In the genomic region with DNA sequence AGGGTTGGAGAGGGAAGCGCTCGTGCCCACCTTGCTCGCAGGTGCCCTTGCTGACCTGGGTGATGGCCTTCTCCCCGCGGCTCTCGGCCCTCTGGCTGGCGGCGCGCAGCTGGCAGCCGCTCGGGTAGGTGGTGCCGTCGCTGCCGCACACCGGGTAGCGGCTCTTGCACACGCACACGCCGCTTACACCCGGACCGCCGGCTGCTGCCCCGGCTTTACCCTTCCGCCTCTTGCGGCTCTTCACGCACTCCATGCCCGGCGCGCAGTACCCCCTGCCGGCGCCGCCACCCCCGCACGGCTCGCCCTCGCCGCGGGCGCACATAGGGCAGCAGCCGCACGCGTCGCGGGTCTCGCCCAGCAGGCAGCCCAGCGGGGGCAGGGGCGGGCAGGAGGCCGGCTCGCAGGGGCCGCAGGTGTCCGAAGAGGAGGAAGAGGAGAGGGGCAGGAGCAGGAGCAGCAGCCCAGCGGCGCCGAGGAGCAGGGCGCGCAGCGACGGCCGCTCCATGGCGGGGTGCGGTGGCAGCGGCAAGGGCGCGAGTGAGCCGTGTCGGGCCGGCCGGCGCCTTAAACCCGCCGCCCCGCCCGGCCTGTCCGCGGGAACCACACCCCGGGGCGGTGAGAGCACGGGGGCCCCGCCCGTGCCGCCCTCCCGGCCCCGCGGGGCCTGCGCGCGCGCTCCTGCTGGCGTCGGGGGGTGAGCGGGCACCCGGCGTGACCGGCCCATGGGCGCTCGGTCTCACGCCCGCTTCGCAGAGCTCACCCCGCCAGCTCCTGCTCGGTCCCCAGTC, we compare ENCODE assay signal across 2 cellular contexts.
TF ChIP-seq lines count a peak whose summit lies in the region.

A gene with protein sequence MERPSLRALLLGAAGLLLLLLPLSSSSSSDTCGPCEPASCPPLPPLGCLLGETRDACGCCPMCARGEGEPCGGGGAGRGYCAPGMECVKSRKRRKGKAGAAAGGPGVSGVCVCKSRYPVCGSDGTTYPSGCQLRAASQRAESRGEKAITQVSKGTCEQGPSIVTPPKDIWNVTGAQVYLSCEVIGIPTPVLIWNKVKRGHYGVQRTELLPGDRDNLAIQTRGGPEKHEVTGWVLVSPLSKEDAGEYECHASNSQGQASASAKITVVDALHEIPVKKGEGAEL (minus strand): TSS at position 539 of the 788 bp plus-strand sequence. CDS start 34 bp downstream, at position 505.

TF ChIP-seq in SK-N-SH, 30 proteins besides CTCF, POLR2A, EP300 and RAD21 (continued from another document):
- TF ChIP-seq ELF1 (IDR thresholded peaks at IDR 0.05) = no peak
- TF ChIP-seq GABPA (IDR thresholded peaks at IDR 0.05; ENCODE audit: low read depth) = no peak
- no peak for TF ChIP-seq YY1 (IDR thresholded peaks at IDR 0.05; ENCODE audit: low read depth)
- TF ChIP-seq JUND (IDR thresholded peaks at IDR 0.05) = no peak
- TF ChIP-seq SIN3A (IDR thresholded peaks at IDR 0.05; ENCODE audit: borderline replicate concordance, low read depth, low read length) = no peak
- TF ChIP-seq CHD2 (IDR thresholded peaks at IDR 0.05; ENCODE audit: low read length, partially characterized antibody) = no peak
- no peak for TF ChIP-seq GATA2 (CRISPR knock-in tag; IDR thresholded peaks at IDR 0.05)
- TF ChIP-seq, protein P1, sequence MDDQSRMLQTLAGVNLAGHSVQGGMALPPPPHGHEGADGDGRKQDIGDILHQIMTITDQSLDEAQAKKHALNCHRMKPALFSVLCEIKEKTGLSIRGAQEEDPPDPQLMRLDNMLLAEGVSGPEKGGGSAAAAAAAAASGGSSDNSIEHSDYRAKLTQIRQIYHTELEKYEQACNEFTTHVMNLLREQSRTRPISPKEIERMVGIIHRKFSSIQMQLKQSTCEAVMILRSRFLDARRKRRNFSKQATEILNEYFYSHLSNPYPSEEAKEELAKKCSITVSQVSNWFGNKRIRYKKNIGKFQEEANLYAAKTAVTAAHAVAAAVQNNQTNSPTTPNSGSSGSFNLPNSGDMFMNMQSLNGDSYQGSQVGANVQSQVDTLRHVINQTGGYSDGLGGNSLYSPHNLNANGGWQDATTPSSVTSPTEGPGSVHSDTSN (IDR thresholded peaks at IDR 0.05) = no peak
TF ChIP-seq in SK-N-SH: peak in this region for 0.

TF ChIP-seq in SK-N-SH treated with all-trans-retinoic acid at 6 μM for 48 hours, 23 proteins besides CTCF, POLR2A, EP300 and RAD21 (continued from another document):
- TF ChIP-seq, protein P2, sequence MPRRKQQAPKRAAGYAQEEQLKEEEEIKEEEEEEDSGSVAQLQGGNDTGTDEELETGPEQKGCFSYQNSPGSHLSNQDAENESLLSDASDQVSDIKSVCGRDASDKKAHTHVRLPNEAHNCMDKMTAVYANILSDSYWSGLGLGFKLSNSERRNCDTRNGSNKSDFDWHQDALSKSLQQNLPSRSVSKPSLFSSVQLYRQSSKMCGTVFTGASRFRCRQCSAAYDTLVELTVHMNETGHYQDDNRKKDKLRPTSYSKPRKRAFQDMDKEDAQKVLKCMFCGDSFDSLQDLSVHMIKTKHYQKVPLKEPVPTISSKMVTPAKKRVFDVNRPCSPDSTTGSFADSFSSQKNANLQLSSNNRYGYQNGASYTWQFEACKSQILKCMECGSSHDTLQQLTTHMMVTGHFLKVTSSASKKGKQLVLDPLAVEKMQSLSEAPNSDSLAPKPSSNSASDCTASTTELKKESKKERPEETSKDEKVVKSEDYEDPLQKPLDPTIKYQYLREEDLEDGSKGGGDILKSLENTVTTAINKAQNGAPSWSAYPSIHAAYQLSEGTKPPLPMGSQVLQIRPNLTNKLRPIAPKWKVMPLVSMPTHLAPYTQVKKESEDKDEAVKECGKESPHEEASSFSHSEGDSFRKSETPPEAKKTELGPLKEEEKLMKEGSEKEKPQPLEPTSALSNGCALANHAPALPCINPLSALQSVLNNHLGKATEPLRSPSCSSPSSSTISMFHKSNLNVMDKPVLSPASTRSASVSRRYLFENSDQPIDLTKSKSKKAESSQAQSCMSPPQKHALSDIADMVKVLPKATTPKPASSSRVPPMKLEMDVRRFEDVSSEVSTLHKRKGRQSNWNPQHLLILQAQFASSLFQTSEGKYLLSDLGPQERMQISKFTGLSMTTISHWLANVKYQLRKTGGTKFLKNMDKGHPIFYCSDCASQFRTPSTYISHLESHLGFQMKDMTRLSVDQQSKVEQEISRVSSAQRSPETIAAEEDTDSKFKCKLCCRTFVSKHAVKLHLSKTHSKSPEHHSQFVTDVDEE (CRISPR knock-in tag; IDR thresholded peaks at IDR 0.05) = no peak
- TF ChIP-seq RARB (CRISPR knock-in tag; IDR thresholded peaks at IDR 0.05) (no peak), ZNF70 (CRISPR knock-in tag; IDR thresholded peaks at IDR 0.05) (no peak), ZFP30 (CRISPR knock-in tag; IDR thresholded peaks at IDR 0.05) (no peak), TOX (CRISPR knock-in tag; IDR thresholded peaks at IDR 0.05; ENCODE audit: borderline replicate concordance) (no peak), ESRRG (CRISPR knock-in tag; IDR thresholded peaks at IDR 0.05) (no peak), SNAI2 (CRISPR knock-in tag; IDR thresholded peaks at IDR 0.05) (no peak), ZC3H10 (CRISPR knock-in tag; IDR thresholded peaks at IDR 0.05) (no peak), OSR1 (CRISPR knock-in tag; IDR thresholded peaks at IDR 0.05) (no peak), ARNTL (CRISPR knock-in tag; IDR thresholded peaks at IDR 0.05; ENCODE audit: borderline replicate concordance, low read depth) (no peak), TCF4 (CRISPR knock-in tag; IDR thresholded peaks at IDR 0.05; ENCODE audit: borderline replicate concordance) (no peak), GLIS3 (CRISPR knock-in tag; IDR thresholded peaks at IDR 0.05) (no peak), ISL1 (CRISPR knock-in tag; IDR thresholded peaks at IDR 0.05) (no peak), ZNF8 (CRISPR knock-in tag; IDR thresholded peaks at IDR 0.05) (no peak), BACH2 (CRISPR knock-in tag; IDR thresholded peaks at IDR 0.05; ENCODE audit: borderline replicate concordance) (no peak)
- TF ChIP-seq, protein P3, sequence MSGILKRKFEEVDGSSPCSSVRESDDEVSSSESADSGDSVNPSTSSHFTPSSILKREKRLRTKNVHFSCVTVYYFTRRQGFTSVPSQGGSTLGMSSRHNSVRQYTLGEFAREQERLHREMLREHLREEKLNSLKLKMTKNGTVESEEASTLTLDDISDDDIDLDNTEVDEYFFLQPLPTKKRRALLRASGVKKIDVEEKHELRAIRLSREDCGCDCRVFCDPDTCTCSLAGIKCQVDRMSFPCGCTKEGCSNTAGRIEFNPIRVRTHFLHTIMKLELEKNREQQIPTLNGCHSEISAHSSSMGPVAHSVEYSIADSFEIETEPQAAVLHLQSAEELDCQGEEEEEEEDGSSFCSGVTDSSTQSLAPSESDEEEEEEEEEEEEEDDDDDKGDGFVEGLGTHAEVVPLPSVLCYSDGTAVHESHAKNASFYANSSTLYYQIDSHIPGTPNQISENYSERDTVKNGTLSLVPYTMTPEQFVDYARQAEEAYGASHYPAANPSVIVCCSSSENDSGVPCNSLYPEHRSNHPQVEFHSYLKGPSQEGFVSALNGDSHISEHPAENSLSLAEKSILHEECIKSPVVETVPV (CRISPR knock-in tag; IDR thresholded peaks at IDR 0.05) = no peak
- TF ChIP-seq, protein P4, sequence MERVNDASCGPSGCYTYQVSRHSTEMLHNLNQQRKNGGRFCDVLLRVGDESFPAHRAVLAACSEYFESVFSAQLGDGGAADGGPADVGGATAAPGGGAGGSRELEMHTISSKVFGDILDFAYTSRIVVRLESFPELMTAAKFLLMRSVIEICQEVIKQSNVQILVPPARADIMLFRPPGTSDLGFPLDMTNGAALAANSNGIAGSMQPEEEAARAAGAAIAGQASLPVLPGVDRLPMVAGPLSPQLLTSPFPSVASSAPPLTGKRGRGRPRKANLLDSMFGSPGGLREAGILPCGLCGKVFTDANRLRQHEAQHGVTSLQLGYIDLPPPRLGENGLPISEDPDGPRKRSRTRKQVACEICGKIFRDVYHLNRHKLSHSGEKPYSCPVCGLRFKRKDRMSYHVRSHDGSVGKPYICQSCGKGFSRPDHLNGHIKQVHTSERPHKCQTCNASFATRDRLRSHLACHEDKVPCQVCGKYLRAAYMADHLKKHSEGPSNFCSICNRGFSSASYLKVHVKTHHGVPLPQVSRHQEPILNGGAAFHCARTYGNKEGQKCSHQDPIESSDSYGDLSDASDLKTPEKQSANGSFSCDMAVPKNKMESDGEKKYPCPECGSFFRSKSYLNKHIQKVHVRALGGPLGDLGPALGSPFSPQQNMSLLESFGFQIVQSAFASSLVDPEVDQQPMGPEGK (CRISPR knock-in tag; IDR thresholded peaks at IDR 0.05; ENCODE audit: borderline replicate concordance) = no peak
- TF ChIP-seq, protein P5, sequence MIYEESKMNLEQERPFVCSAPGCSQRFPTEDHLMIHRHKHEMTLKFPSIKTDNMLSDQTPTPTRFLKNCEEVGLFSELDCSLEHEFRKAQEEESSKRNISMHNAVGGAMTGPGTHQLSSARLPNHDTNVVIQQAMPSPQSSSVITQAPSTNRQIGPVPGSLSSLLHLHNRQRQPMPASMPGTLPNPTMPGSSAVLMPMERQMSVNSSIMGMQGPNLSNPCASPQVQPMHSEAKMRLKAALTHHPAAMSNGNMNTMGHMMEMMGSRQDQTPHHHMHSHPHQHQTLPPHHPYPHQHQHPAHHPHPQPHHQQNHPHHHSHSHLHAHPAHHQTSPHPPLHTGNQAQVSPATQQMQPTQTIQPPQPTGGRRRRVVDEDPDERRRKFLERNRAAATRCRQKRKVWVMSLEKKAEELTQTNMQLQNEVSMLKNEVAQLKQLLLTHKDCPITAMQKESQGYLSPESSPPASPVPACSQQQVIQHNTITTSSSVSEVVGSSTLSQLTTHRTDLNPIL (CRISPR knock-in tag; IDR thresholded peaks at IDR 0.05; ENCODE audit: low read depth) = no peak
